Comparison of ENCODE assay signal across 9 cellular contexts in the genomic region with DNA sequence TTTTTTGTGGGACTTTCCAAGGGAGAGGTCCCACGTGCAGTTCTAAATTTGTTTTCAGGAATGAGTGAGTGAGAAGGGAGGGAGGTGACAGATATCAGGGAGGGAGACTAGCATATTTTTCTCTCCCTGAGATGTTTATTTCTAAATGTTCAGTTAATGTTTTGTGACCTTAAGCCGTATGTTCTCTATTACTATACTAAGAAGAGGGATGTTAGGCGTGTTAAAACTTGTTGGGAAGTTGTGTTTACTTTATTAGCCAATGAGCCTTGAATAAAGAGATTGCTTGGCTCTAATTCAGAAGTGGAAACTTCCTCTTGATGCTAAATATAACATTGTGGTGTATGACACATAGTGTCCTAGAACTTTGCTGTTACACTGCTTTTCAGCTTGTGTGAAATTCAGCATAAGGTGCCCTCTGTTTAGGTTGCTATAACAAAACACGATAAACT. TPM values are rescaled to one million over a fixed set of nuclear protein-coding genes. Genes with fewer than 3 reads are reported as not detected.
A peak's percentile ranks its signal among the peaks of the same experiment; 100 is the strongest.
DNase-seq lines count a peak whose midpoint lies in the region; ATAC-seq, FAIRE-seq and TF ChIP-seq lines count a peak whose summit lies in the region.
"Had no signal": no experiment of that assay in that cellular context is flagged by ENCODE, and none has a peak within 500 bp of the region (broad histone marks: within the 10 kb centered on the region; RNA-seq: fewer than 3 reads in every experiment).

No MANE protein-coding gene starts in this region.

- H3K36me3 Mint-ChIP-seq in Calu3 (ENCODE audit: insufficient read depth, unreplicated experiment), result no peaks in the 10 kb centered on the region

- intact Hi-C loops in Calu3 (cut with micrococcal nuclease; ENCODE audit: unreplicated experiment), result loop anchor here (10.0 kb wide), 1 partner anchor 65 kb away; no protein-coding TSS in a partner anchor

- CTCF ChIA-PET in Calu3 (lab: Charles Lee) (interaction anchor here (0.5 to 1.0 kb wide), 4 partner anchors 9 to 847 kb away, joined by 3 to 4 read pairs (median 4); no protein-coding TSS in a partner anchor), HEK293 (lab: Yijun Ruan, JAX) (no interaction called here)

- no peak for DNase-seq in Calu3
- peak; percentile 37 for DNase-seq in RPMI8226
- no peak for DNase-seq in T-helper 2 cell
- no peak for DNase-seq in D341Med (ENCODE audit: low spot score)

- peak; percentile 79 for FAIRE-seq in islet of Langerhans (lab: Jason Lieb, UNC)

- POLR2A ChIA-PET in HEK293 (lab: Yijun Ruan, JAX), result no interaction called here

- peak overlapping the region; percentile 3 for H3K27ac Mint-ChIP-seq in Calu3 (ENCODE audit: unreplicated experiment)

- TF ChIP-seq CTCF in Calu3 (IDR thresholded peaks at IDR 0.05; ENCODE audit: unreplicated experiment), result no peak
- no peak for TF ChIP-seq CTCF in HEK293 (tag by site-specific recombination; IDR thresholded peaks at IDR 0.05)

- peaks cover 4% of the 10 kb centered on the region for H3K9me3 Mint-ChIP-seq in Calu3 (ENCODE audit: low read depth, unreplicated experiment)

- ATAC-seq in GM19023 (IDR thresholded peaks at IDR 0.05; ENCODE audit: unreplicated experiment) (no peak), HG02623 (IDR thresholded peaks at IDR 0.05; ENCODE audit: unreplicated experiment) (no peak)

- H3K4me3 Mint-ChIP-seq in Calu3 (ENCODE audit: low read depth, unreplicated experiment), result no peak overlapping the region

- H3K4me3 ChIP-seq in HEK293 (ENCODE audit: low read depth, low read length), result no peak overlapping the region
- H3K4me3 ChIP-seq: skin epidermis had no signal

- H3K27ac ChIP-seq in HEK293 (ENCODE audit: extremely low read depth, low read depth, low read length), result no peak overlapping the region

- H3K27me3 Mint-ChIP-seq in Calu3 (ENCODE audit: unreplicated experiment), result no peaks in the 10 kb centered on the region

- no TSS peak for BruUV-seq in Calu3 (replicated peaks; lab: Mats Ljungman, UMichigan)

- H3K9me3 ChIP-seq in HEK293 (ENCODE audit: control insufficient read depth, insufficient read depth, low read depth, low read length), result no peaks in the 10 kb centered on the region

- H3K4me1 ChIP-seq in HEK293 (ENCODE audit: control insufficient read depth, insufficient read depth, low read length), result no peaks in the 10 kb centered on the region

- no peaks in the 10 kb centered on the region for H3K36me3 ChIP-seq in HEK293 (ENCODE audit: control insufficient read depth in 2 of 2, insufficient read depth in 1 of 2, low read length in 2 of 2)

- H3K4me1 Mint-ChIP-seq in Calu3 (ENCODE audit: low read depth, unreplicated experiment), result peaks cover 15% of the 10 kb centered on the region

TF ChIP-seq in HEK293, 187 proteins besides CTCF, POLR2A, EP300 and RAD21 (continues in another document):
- no peak for TF ChIP-seq KLF1 (tag by site-specific recombination; IDR thresholded peaks at IDR 0.05)
- TF ChIP-seq TRIM28 (IDR thresholded peaks at IDR 0.05; ENCODE audit: borderline replicate concordance, low read length), result peak; percentile 60; the same call in 1 of the 2 replicates
- TF ChIP-seq ZNF19 (tag by site-specific recombination; IDR thresholded peaks at IDR 0.05; ENCODE audit: low read depth), result no peak
- no peak for TF ChIP-seq ZNF433 (tag by site-specific recombination; IDR thresholded peaks at IDR 0.05; ENCODE audit: low read depth)
- TF ChIP-seq WT1 (tag by site-specific recombination; IDR thresholded peaks at IDR 0.05), result peak; percentile 90
- TF ChIP-seq, protein P1, sequence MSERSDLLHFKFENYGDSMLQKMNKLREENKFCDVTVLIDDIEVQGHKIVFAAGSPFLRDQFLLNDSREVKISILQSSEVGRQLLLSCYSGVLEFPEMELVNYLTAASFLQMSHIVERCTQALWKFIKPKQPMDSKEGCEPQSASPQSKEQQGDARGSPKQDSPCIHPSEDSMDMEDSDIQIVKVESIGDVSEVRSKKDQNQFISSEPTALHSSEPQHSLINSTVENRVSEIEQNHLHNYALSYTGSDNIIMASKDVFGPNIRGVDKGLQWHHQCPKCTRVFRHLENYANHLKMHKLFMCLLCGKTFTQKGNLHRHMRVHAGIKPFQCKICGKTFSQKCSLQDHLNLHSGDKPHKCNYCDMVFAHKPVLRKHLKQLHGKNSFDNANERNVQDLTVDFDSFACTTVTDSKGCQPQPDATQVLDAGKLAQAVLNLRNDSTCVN (tag by site-specific recombination; optimal IDR thresholded peaks at IDR 0.05), result no peak
- no peak for TF ChIP-seq ZNF266 (tag by site-specific recombination; IDR thresholded peaks at IDR 0.05; ENCODE audit: low read depth)
- TF ChIP-seq, protein P2, sequence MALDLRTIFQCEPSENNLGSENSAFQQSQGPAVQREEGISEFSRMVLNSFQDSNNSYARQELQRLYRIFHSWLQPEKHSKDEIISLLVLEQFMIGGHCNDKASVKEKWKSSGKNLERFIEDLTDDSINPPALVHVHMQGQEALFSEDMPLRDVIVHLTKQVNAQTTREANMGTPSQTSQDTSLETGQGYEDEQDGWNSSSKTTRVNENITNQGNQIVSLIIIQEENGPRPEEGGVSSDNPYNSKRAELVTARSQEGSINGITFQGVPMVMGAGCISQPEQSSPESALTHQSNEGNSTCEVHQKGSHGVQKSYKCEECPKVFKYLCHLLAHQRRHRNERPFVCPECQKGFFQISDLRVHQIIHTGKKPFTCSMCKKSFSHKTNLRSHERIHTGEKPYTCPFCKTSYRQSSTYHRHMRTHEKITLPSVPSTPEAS (tag by site-specific recombination; IDR thresholded peaks at IDR 0.05), result no peak
- TF ChIP-seq, protein P3, sequence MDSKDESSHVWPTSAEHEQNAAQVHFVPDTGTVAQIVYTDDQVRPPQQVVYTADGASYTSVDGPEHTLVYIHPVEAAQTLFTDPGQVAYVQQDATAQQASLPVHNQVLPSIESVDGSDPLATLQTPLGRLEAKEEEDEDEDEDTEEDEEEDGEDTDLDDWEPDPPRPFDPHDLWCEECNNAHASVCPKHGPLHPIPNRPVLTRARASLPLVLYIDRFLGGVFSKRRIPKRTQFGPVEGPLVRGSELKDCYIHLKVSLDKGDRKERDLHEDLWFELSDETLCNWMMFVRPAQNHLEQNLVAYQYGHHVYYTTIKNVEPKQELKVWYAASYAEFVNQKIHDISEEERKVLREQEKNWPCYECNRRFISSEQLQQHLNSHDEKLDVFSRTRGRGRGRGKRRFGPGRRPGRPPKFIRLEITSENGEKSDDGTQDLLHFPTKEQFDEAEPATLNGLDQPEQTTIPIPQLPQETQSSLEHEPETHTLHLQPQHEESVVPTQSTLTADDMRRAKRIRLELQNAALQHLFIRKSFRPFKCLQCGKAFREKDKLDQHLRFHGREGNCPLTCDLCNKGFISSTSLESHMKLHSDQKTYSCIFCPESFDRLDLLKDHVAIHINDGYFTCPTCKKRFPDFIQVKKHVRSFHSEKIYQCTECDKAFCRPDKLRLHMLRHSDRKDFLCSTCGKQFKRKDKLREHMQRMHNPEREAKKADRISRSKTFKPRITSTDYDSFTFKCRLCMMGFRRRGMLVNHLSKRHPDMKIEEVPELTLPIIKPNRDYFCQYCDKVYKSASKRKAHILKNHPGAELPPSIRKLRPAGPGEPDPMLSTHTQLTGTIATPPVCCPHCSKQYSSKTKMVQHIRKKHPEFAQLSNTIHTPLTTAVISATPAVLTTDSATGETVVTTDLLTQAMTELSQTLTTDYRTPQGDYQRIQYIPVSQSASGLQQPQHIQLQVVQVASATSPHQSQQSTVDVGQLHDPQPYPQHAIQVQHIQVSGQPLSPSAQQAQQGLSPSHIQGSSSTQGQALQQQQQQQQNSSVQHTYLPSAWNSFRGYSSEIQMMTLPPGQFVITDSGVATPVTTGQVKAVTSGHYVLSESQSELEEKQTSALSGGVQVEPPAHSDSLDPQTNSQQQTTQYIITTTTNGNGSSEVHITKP (tag by site-specific recombination; IDR thresholded peaks at IDR 0.05), result peak; percentile 22; the same call in 1 of the 2 replicates
- 0 out of 2 replicates have a peak, but pooled peaks have one; percentile 9 for TF ChIP-seq SP3 (tag by site-specific recombination; IDR thresholded peaks at IDR 0.05)
- no peak for TF ChIP-seq TCF7L2 (IDR thresholded peaks at IDR 0.05; ENCODE audit: borderline replicate concordance, low read depth, low read length)
- TF ChIP-seq ZNF664 (tag by site-specific recombination; IDR thresholded peaks at IDR 0.05), result peak; percentile 60; the same call in 1 of the 2 replicates
- no peak for TF ChIP-seq ZNF544 (tag by site-specific recombination; IDR thresholded peaks at IDR 0.05)
- 0 out of 2 replicates have a peak, but pooled peaks have one; percentile 24 for TF ChIP-seq ZNF366 (tag by site-specific recombination; conservative IDR thresholded peaks at IDR 0.05)
- TF ChIP-seq, protein P4, sequence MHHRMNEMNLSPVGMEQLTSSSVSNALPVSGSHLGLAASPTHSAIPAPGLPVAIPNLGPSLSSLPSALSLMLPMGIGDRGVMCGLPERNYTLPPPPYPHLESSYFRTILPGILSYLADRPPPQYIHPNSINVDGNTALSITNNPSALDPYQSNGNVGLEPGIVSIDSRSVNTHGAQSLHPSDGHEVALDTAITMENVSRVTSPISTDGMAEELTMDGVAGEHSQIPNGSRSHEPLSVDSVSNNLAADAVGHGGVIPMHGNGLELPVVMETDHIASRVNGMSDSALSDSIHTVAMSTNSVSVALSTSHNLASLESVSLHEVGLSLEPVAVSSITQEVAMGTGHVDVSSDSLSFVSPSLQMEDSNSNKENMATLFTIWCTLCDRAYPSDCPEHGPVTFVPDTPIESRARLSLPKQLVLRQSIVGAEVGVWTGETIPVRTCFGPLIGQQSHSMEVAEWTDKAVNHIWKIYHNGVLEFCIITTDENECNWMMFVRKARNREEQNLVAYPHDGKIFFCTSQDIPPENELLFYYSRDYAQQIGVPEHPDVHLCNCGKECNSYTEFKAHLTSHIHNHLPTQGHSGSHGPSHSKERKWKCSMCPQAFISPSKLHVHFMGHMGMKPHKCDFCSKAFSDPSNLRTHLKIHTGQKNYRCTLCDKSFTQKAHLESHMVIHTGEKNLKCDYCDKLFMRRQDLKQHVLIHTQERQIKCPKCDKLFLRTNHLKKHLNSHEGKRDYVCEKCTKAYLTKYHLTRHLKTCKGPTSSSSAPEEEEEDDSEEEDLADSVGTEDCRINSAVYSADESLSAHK (tag by site-specific recombination; IDR thresholded peaks at IDR 0.05), result no peak
- TF ChIP-seq ZNF843 (tag by site-specific recombination; IDR thresholded peaks at IDR 0.05), result no peak
- no peak for TF ChIP-seq HOXD13 (CRISPR knock-in tag; IDR thresholded peaks at IDR 0.05; ENCODE audit: borderline replicate concordance)
- TF ChIP-seq, protein P5, sequence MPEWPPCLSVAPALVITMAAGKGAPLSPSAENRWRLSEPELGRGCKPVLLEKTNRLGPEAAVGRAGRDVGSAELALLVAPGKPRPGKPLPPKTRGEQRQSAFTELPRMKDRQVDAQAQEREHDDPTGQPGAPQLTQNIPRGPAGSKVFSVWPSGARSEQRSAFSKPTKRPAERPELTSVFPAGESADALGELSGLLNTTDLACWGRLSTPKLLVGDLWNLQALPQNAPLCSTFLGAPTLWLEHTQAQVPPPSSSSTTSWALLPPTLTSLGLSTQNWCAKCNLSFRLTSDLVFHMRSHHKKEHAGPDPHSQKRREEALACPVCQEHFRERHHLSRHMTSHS (tag by site-specific recombination; IDR thresholded peaks at IDR 0.05), result no peak
- TF ChIP-seq ZNF830 (tag by site-specific recombination; IDR thresholded peaks at IDR 0.05; ENCODE audit: low read depth), result no peak

RNA-seq across cellular contexts. Expression of a gene that starts 37.3 kb away (rescaled TPM):
- total RNA-seq in Calu3 (2022), result 1.6 and 1.9 TPM in 2 replicates
